9 cellular contexts compared by ENCODE assay signal in the genomic region with DNA sequence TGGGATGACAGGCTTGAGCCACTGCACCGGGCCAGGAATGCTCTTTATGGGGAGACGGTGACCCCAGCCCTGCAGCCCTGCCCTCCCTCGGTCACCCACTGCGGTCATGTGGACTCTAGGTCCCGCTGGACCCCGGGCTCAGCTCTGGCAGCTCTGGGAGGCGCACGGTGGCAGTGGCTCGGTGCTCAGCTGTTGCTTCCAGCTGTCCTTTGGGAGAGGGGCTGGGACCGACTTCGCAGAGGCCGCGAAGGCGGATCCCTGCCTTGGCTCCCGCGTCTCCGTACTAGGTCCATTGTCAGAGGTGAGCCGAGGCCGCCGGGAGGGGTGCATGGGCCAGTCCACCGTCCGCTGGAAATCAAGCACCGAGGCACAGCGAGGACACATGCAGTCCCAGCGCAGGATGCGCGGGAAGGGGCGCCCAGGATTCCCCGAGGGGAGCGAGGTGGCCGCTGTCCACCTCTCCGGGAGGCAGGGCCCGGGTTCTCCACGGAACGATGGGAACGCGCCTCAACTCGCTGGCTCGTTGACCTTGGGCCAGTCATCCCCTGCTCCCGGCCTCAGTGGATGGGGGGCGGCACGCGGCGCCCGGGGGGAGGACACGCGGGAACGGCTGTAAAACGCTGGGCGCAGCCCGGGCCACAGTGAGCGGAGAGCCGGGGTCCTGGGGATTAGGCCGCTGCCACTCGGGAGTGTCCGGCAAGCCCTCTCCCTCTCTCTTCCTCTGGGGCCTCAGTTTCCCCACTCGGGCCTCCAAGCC. TPM values are rescaled to one million over a fixed set of nuclear protein-coding genes. Genes with fewer than 3 reads are reported as not detected.
DNase-seq lines count a peak whose midpoint lies in the region; ATAC-seq and TF ChIP-seq lines count a peak whose summit lies in the region.
"Had no signal": no experiment of that assay in that cellular context is flagged by ENCODE, and none has a peak within 500 bp of the region (broad histone marks: within the 10 kb centered on the region; RNA-seq: fewer than 3 reads in every experiment).

No MANE protein-coding gene starts in this region.

- H3K4me1 Mint-ChIP-seq in activated naive CD4-positive, alpha-beta T cell treated with anti-CD3 and anti-CD28 coated beads, Interleukin-2, amount 50 U/mL, for 24 hours: peaks cover 8% of the 10 kb centered on the region

- intact Hi-C loops in dorsolateral prefrontal cortex (cut with DNase I) (no loop called here), mucosa of descending colon (cut with DNase I, micrococcal nuclease) (no loop called here), upper lobe of right lung (cut with DNase I) (no loop called here)

- H3K36me3 Mint-ChIP-seq in activated naive CD4-positive, alpha-beta T cell treated with anti-CD3 and anti-CD28 coated beads, Interleukin-2, amount 50 U/mL, for 24 hours: no peaks in the 10 kb centered on the region

- H3K4me1 ChIP-seq in mucosa of descending colon (ENCODE audit: low read depth): peaks cover 10% of the 10 kb centered on the region
- H3K4me1 ChIP-seq in upper lobe of right lung: peaks cover 14% of the 10 kb centered on the region

- H3K4me3 ChIP-seq in dorsolateral prefrontal cortex (peak overlapping the region; percentile 31 to 82 (median 69)), mucosa of descending colon (peak overlapping the region; percentile 2), upper lobe of right lung (peak overlapping the region; percentile 71)

- peak overlapping the region; percentile 33 for H3K4me3 Mint-ChIP-seq in activated naive CD4-positive, alpha-beta T cell treated with anti-CD3 and anti-CD28 coated beads, Interleukin-2, amount 50 U/mL, for 24 hours

- no peak for DNase-seq in activated naive CD4-positive, alpha-beta T cell treated with anti-CD3 and anti-CD28 coated beads, Interleukin-2, amount 50 U/mL, for 16 hours
- DNase-seq in dorsolateral prefrontal cortex (peak in 1 of 10 donors; percentile 45), mucosa of descending colon (no peak), upper lobe of right lung (peak; percentile 65), T1000 (lab: John Stamatoyannopoulos, UW) (no peak), NCI-H69 (lab: John Stamatoyannopoulos, UW) (no peak)

- no peaks in the 10 kb centered on the region for H3K27me3 Mint-ChIP-seq in activated naive CD4-positive, alpha-beta T cell treated with anti-CD3 and anti-CD28 coated beads, Interleukin-2, amount 50 U/mL, for 24 hours

- TF ChIP-seq CTCF in dorsolateral prefrontal cortex (IDR thresholded peaks at IDR 0.05 in 54 of 56, conservative IDR thresholded peaks at IDR 0.05 in 2 of 56; ENCODE audit: low read depth in 1 of 56, partially characterized antibody in 56 of 56) (no peak), mucosa of descending colon (IDR thresholded peaks at IDR 0.05) (no peak), upper lobe of right lung (IDR thresholded peaks at IDR 0.05) (no peak)

- H3K36me3 ChIP-seq in mucosa of descending colon (ENCODE audit: low read depth) (no peaks in the 10 kb centered on the region), upper lobe of right lung (no peaks in the 10 kb centered on the region)

- no peak overlapping the region for H3K27ac Mint-ChIP-seq in activated naive CD4-positive, alpha-beta T cell treated with anti-CD3 and anti-CD28 coated beads, Interleukin-2, amount 50 U/mL, for 24 hours

- no peaks in the 10 kb centered on the region for H3K9me3 Mint-ChIP-seq in activated naive CD4-positive, alpha-beta T cell treated with anti-CD3 and anti-CD28 coated beads, Interleukin-2, amount 50 U/mL, for 24 hours

- H3K9me3 ChIP-seq in mucosa of descending colon (no peaks in the 10 kb centered on the region), upper lobe of right lung (no peaks in the 10 kb centered on the region)

- peaks cover 0 to 9% (median 0%) of the 10 kb centered on the region in 45 donors for H3K27me3 ChIP-seq in dorsolateral prefrontal cortex
- no peaks in the 10 kb centered on the region for H3K27me3 ChIP-seq in upper lobe of right lung

- no peak for ATAC-seq in mucosa of descending colon
- ATAC-seq in upper lobe of right lung: no peak
- no peak for ATAC-seq in GM18909 (IDR thresholded peaks at IDR 0.05; ENCODE audit: poor library complexity, unreplicated experiment)

- peak overlapping the region in 49 of 59 donors; percentile 3 to 85 (median 65) for H3K27ac ChIP-seq in dorsolateral prefrontal cortex
- peak overlapping the region; percentile 74 for H3K27ac ChIP-seq in upper lobe of right lung

RNA-seq across cellular contexts. Expression of gene GBGT1, which starts 0.7 kb away (rescaled TPM):
- total RNA-seq in dorsolateral prefrontal cortex (10 to 100 TPM in 109 of 120 experiments, 1 to 10 TPM in 11; 5.8 to 27.4 (median 13.8) TPM), mucosa of descending colon (10 to 100 TPM in 1 of 3 donors, 1 to 10 TPM in 2; 4.3 to 14.0 (median 8.6) TPM), upper lobe of right lung (27.4 TPM)

RNA-seq across cellular contexts. Expression of gene RALGDS, which starts 41.9 kb away (rescaled TPM):
- 100 to 1,000 TPM in 109 of 120 experiments, 10 to 100 TPM in 11; 72.2 to 415 (median 142) TPM for total RNA-seq in dorsolateral prefrontal cortex
- 10 to 100 TPM; 38.3 to 59.4 (median 44.2) TPM for total RNA-seq in mucosa of descending colon
- 66.3 TPM for total RNA-seq in upper lobe of right lung

RNA-seq across cellular contexts. Expression of gene OBP2B, which starts 46.1 kb away (rescaled TPM):
- total RNA-seq in dorsolateral prefrontal cortex (not detected), mucosa of descending colon (not detected), upper lobe of right lung (not detected)
- total RNA-seq: HT1080 had no signal

Comparison
In these comparisons a context has a peak if more than half of its experiments do, and no peak if none do; other contexts are left out.
1. H3K4me3 ChIP-seq: peak in every context shown above with its lines; median percentile 71 in upper lobe of right lung; 69 in dorsolateral prefrontal cortex; 2 in mucosa of descending colon.